ENCODE assay signal across 2 cellular contexts in the genomic region with DNA sequence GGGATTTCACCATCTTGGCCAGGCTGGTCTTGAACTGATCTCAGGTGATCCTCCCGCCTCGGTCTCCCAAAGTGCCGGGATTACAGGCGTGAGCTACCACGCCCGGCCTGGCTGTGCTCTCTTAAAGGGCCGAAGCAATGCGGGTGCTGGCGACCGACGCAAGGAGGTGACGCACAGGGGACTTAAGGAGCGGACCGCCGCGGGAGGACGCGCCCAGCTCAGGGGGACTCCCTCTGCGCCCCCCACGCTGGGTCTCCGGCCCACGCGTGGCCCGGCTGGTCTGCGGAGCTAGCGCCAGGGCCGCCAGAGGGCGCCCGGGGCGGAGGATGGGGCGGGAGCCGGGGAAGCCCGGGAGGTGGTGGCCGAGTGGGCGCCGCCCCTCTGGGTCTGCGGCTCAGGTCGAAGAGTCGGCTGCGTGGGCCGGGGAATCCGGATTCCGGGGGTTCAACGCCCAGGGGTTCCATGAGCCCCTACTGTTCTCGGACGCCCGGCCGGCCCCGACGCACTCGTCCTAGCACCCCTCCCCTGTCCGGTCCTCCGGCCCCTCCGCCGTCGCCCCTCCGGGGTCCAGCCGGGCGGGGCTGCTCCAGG.
TF ChIP-seq lines count a peak whose summit lies in the region.

No MANE protein-coding gene starts in this region.

TF ChIP-seq in GM23338, 12 proteins besides CTCF, POLR2A, EP300 and RAD21:
- 0 out of 2 replicates have a peak, but pooled peaks have one; percentile 3 for TF ChIP-seq CREB1 (CRISPR knock-in tag; IDR thresholded peaks at IDR 0.05; ENCODE audit: low read depth)
- TF ChIP-seq NANOG (IDR thresholded peaks at IDR 0.05; ENCODE audit: borderline replicate concordance) = no peak
- TF ChIP-seq, protein P1, sequence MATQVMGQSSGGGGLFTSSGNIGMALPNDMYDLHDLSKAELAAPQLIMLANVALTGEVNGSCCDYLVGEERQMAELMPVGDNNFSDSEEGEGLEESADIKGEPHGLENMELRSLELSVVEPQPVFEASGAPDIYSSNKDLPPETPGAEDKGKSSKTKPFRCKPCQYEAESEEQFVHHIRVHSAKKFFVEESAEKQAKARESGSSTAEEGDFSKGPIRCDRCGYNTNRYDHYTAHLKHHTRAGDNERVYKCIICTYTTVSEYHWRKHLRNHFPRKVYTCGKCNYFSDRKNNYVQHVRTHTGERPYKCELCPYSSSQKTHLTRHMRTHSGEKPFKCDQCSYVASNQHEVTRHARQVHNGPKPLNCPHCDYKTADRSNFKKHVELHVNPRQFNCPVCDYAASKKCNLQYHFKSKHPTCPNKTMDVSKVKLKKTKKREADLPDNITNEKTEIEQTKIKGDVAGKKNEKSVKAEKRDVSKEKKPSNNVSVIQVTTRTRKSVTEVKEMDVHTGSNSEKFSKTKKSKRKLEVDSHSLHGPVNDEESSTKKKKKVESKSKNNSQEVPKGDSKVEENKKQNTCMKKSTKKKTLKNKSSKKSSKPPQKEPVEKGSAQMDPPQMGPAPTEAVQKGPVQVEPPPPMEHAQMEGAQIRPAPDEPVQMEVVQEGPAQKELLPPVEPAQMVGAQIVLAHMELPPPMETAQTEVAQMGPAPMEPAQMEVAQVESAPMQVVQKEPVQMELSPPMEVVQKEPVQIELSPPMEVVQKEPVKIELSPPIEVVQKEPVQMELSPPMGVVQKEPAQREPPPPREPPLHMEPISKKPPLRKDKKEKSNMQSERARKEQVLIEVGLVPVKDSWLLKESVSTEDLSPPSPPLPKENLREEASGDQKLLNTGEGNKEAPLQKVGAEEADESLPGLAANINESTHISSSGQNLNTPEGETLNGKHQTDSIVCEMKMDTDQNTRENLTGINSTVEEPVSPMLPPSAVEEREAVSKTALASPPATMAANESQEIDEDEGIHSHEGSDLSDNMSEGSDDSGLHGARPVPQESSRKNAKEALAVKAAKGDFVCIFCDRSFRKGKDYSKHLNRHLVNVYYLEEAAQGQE (IDR thresholded peaks at IDR 0.05; ENCODE audit: unreplicated experiment) = no peak

TF ChIP-seq in GM12878, 131 proteins besides CTCF, POLR2A, EP300 and RAD21 (continues in another document):
- TF ChIP-seq BMI1 (IDR thresholded peaks at IDR 0.05; ENCODE audit: borderline replicate concordance) = no peak
- TF ChIP-seq SMC3 (IDR thresholded peaks at IDR 0.05; ENCODE audit: borderline replicate concordance, low read length) = no peak
- 0 out of 2 replicates have a peak, but pooled peaks have one; percentile 78 for TF ChIP-seq STAT1 (conservative IDR thresholded peaks at IDR 0.05)
- TF ChIP-seq SP1 (IDR thresholded peaks at IDR 0.05; ENCODE audit: low read depth, low read length) = no peak
- no peak for TF ChIP-seq ETV6 (conservative IDR thresholded peaks at IDR 0.05 in 1 of 2, IDR thresholded peaks at IDR 0.05 in 1 of 2; ENCODE audit: borderline replicate concordance in 1 of 2, low read depth in 1 of 2)
- TF ChIP-seq, protein P2, sequence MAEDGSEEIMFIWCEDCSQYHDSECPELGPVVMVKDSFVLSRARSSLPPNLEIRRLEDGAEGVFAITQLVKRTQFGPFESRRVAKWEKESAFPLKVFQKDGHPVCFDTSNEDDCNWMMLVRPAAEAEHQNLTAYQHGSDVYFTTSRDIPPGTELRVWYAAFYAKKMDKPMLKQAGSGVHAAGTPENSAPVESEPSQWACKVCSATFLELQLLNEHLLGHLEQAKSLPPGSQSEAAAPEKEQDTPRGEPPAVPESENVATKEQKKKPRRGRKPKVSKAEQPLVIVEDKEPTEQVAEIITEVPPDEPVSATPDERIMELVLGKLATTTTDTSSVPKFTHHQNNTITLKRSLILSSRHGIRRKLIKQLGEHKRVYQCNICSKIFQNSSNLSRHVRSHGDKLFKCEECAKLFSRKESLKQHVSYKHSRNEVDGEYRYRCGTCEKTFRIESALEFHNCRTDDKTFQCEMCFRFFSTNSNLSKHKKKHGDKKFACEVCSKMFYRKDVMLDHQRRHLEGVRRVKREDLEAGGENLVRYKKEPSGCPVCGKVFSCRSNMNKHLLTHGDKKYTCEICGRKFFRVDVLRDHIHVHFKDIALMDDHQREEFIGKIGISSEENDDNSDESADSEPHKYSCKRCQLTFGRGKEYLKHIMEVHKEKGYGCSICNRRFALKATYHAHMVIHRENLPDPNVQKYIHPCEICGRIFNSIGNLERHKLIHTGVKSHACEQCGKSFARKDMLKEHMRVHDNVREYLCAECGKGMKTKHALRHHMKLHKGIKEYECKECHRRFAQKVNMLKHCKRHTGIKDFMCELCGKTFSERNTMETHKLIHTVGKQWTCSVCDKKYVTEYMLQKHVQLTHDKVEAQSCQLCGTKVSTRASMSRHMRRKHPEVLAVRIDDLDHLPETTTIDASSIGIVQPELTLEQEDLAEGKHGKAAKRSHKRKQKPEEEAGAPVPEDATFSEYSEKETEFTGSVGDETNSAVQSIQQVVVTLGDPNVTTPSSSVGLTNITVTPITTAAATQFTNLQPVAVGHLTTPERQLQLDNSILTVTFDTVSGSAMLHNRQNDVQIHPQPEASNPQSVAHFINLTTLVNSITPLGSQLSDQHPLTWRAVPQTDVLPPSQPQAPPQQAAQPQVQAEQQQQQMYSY (CRISPR knock-in tag; IDR thresholded peaks at IDR 0.05) = no peak
- TF ChIP-seq, protein P3, sequence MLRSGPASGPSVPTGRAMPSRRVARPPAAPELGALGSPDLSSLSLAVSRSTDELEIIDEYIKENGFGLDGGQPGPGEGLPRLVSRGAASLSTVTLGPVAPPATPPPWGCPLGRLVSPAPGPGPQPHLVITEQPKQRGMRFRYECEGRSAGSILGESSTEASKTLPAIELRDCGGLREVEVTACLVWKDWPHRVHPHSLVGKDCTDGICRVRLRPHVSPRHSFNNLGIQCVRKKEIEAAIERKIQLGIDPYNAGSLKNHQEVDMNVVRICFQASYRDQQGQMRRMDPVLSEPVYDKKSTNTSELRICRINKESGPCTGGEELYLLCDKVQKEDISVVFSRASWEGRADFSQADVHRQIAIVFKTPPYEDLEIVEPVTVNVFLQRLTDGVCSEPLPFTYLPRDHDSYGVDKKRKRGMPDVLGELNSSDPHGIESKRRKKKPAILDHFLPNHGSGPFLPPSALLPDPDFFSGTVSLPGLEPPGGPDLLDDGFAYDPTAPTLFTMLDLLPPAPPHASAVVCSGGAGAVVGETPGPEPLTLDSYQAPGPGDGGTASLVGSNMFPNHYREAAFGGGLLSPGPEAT (IDR thresholded peaks at IDR 0.05; ENCODE audit: low read depth) = 0 out of 2 replicates have a peak, but pooled peaks have one; percentile 26
- TF ChIP-seq, protein P4, sequence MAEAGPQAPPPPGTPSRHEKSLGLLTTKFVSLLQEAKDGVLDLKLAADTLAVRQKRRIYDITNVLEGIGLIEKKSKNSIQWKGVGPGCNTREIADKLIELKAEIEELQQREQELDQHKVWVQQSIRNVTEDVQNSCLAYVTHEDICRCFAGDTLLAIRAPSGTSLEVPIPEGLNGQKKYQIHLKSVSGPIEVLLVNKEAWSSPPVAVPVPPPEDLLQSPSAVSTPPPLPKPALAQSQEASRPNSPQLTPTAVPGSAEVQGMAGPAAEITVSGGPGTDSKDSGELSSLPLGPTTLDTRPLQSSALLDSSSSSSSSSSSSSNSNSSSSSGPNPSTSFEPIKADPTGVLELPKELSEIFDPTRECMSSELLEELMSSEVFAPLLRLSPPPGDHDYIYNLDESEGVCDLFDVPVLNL (IDR thresholded peaks at IDR 0.05; ENCODE audit: low read depth, low read length) = peak; percentile 14; the same call in 1 of the 2 replicates
- TF ChIP-seq YY1 (IDR thresholded peaks at IDR 0.05; ENCODE audit: low read depth, low read length) = 0 out of 2 replicates have a peak, but pooled peaks have one; percentile 49
- TF ChIP-seq SUPT20H (IDR thresholded peaks at IDR 0.05; ENCODE audit: borderline replicate concordance, control insufficient read depth, low read depth, low read length) = no peak
- TF ChIP-seq, protein P5, sequence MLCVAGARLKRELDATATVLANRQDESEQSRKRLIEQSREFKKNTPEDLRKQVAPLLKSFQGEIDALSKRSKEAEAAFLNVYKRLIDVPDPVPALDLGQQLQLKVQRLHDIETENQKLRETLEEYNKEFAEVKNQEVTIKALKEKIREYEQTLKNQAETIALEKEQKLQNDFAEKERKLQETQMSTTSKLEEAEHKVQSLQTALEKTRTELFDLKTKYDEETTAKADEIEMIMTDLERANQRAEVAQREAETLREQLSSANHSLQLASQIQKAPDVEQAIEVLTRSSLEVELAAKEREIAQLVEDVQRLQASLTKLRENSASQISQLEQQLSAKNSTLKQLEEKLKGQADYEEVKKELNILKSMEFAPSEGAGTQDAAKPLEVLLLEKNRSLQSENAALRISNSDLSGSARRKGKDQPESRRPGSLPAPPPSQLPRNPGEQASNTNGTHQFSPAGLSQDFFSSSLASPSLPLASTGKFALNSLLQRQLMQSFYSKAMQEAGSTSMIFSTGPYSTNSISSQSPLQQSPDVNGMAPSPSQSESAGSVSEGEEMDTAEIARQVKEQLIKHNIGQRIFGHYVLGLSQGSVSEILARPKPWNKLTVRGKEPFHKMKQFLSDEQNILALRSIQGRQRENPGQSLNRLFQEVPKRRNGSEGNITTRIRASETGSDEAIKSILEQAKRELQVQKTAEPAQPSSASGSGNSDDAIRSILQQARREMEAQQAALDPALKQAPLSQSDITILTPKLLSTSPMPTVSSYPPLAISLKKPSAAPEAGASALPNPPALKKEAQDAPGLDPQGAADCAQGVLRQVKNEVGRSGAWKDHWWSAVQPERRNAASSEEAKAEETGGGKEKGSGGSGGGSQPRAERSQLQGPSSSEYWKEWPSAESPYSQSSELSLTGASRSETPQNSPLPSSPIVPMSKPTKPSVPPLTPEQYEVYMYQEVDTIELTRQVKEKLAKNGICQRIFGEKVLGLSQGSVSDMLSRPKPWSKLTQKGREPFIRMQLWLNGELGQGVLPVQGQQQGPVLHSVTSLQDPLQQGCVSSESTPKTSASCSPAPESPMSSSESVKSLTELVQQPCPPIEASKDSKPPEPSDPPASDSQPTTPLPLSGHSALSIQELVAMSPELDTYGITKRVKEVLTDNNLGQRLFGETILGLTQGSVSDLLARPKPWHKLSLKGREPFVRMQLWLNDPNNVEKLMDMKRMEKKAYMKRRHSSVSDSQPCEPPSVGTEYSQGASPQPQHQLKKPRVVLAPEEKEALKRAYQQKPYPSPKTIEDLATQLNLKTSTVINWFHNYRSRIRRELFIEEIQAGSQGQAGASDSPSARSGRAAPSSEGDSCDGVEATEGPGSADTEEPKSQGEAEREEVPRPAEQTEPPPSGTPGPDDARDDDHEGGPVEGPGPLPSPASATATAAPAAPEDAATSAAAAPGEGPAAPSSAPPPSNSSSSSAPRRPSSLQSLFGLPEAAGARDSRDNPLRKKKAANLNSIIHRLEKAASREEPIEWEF (IDR thresholded peaks at IDR 0.05; ENCODE audit: insufficient replicate concordance, low read depth, low read length) = no peak
- TF ChIP-seq NRF1 (conservative IDR thresholded peaks at IDR 0.05; ENCODE audit: low read depth, low read length) = no peak
- TF ChIP-seq, protein P6, sequence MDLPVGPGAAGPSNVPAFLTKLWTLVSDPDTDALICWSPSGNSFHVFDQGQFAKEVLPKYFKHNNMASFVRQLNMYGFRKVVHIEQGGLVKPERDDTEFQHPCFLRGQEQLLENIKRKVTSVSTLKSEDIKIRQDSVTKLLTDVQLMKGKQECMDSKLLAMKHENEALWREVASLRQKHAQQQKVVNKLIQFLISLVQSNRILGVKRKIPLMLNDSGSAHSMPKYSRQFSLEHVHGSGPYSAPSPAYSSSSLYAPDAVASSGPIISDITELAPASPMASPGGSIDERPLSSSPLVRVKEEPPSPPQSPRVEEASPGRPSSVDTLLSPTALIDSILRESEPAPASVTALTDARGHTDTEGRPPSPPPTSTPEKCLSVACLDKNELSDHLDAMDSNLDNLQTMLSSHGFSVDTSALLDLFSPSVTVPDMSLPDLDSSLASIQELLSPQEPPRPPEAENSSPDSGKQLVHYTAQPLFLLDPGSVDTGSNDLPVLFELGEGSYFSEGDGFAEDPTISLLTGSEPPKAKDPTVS (IDR thresholded peaks at IDR 0.05; ENCODE audit: low read depth, low read length) = no peak
- 0 out of 2 replicates have a peak, but pooled peaks have one; percentile 17 for TF ChIP-seq SIN3A (IDR thresholded peaks at IDR 0.05; ENCODE audit: low read depth, low read length)
- TF ChIP-seq POLR2AphosphoS5 (IDR thresholded peaks at IDR 0.05; ENCODE audit: low read length) = no peak
- TF ChIP-seq TCF7 (IDR thresholded peaks at IDR 0.05; ENCODE audit: borderline replicate concordance) = no peak
- TF ChIP-seq SREBF2 (IDR thresholded peaks at IDR 0.05; ENCODE audit: low read length) = no peak
- no peak for TF ChIP-seq NFYA (IDR thresholded peaks at IDR 0.05; ENCODE audit: borderline replicate concordance, low read depth, low read length)
- TF ChIP-seq, protein P7, sequence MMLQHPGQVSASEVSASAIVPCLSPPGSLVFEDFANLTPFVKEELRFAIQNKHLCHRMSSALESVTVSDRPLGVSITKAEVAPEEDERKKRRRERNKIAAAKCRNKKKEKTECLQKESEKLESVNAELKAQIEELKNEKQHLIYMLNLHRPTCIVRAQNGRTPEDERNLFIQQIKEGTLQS (IDR thresholded peaks at IDR 0.05; ENCODE audit: borderline replicate concordance, extremely low read depth, low read depth, low read length) = no peak
- TF ChIP-seq MYC (IDR thresholded peaks at IDR 0.05; ENCODE audit: insufficient read depth, insufficient read length, insufficient replicate concordance, low read length, severe bottlenecking) = no peak
- no peak for TF ChIP-seq TCF3 (IDR thresholded peaks at IDR 0.05; ENCODE audit: borderline replicate concordance, insufficient read depth, low read depth, low read length)
- peak; percentile 33 for TF ChIP-seq KLF5 (IDR thresholded peaks at IDR 0.05; ENCODE audit: partially characterized antibody)
- TF ChIP-seq, protein P8, sequence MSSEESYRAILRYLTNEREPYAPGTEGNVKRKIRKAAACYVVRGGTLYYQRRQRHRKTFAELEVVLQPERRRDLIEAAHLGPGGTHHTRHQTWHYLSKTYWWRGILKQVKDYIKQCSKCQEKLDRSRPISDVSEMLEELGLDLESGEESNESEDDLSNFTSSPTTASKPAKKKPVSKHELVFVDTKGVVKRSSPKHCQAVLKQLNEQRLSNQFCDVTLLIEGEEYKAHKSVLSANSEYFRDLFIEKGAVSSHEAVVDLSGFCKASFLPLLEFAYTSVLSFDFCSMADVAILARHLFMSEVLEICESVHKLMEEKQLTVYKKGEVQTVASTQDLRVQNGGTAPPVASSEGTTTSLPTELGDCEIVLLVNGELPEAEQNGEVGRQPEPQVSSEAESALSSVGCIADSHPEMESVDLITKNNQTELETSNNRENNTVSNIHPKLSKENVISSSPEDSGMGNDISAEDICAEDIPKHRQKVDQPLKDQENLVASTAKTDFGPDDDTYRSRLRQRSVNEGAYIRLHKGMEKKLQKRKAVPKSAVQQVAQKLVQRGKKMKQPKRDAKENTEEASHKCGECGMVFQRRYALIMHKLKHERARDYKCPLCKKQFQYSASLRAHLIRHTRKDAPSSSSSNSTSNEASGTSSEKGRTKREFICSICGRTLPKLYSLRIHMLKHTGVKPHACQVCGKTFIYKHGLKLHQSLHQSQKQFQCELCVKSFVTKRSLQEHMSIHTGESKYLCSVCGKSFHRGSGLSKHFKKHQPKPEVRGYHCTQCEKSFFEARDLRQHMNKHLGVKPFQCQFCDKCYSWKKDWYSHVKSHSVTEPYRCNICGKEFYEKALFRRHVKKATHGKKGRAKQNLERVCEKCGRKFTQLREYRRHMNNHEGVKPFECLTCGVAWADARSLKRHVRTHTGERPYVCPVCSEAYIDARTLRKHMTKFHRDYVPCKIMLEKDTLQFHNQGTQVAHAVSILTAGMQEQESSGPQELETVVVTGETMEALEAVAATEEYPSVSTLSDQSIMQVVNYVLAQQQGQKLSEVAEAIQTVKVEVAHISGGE (CRISPR knock-in tag; IDR thresholded peaks at IDR 0.05) = no peak
- TF ChIP-seq MTA2 (IDR thresholded peaks at IDR 0.05; ENCODE audit: low read depth) = no peak
- peak; percentile 34; the same call in 1 of the 2 replicates for TF ChIP-seq CREM (IDR thresholded peaks at IDR 0.05; ENCODE audit: low read depth)
